In genomic region chr21:14987370-14988170, GRCh38 we compare ENCODE assay signal across 1 cellular context.
TF ChIP-seq lines count a peak whose summit lies in the region.

No MANE protein-coding gene starts in this region.

TF ChIP-seq in H1, 55 proteins besides CTCF, POLR2A, EP300 and RAD21 (continued from another document):
- TF ChIP-seq CHD7 (IDR thresholded peaks at IDR 0.05; ENCODE audit: insufficient replicate concordance, low read length), result no peak
- TF ChIP-seq NANOG (IDR thresholded peaks at IDR 0.05; ENCODE audit: insufficient read depth, low read depth, low read length, poor library complexity, severe bottlenecking), result no peak
- TF ChIP-seq MAFK (IDR thresholded peaks at IDR 0.05; ENCODE audit: low read depth, low read length), result no peak
- no peak for TF ChIP-seq GTF2F1 (IDR thresholded peaks at IDR 0.05; ENCODE audit: borderline replicate concordance, low read depth, low read length)
- no peak for TF ChIP-seq POU5F1 (IDR thresholded peaks at IDR 0.05; ENCODE audit: low read depth, low read length)
- TF ChIP-seq ZNF274 (IDR thresholded peaks at IDR 0.05; ENCODE audit: borderline replicate concordance, extremely low read depth, low read length), result no peak
- no peak for TF ChIP-seq KDM5A (IDR thresholded peaks at IDR 0.05; ENCODE audit: low read length)
